In the genomic region with DNA sequence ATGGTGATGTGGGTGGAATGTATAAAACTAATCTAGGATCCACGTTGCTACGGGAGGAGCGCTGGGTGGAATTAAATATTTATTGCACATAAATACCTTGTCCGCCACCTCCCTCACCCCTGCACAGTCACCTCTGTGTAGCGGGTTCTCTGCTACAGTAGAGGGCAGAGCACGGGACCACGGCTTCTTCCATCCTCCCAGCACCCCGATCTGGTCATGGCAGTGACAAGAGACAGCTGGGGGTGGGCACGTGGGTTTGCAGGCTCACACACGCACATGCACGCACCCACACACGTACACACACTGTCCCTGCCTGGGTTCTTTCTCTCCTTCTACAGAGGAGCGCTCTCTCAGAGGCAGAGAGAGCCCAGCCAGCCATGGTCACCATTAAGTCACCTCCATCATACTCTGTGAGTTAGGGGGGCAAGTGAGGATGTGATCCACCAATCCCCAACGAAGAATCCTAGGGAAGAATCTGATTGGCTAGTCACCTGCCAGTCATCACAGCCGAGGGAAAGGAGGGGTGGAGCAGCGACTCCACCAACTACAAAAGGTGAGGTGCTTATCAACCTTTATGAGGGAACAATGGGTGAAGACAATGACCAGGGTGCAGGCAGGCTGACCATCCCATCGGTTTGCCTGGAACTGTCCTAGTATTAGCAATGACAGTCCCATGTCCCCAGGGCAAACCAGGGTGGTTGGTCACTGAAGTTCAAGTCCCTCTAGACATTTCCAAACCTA, we compare ENCODE assay signal across 17 cellular contexts. TPM values are rescaled to one million over a fixed set of nuclear protein-coding genes. Genes with fewer than 3 reads are reported as not detected.
DNase-seq lines count a peak whose midpoint lies in the region; ATAC-seq, FAIRE-seq and TF ChIP-seq lines count a peak whose summit lies in the region.
"Had no signal": no experiment of that assay in that cellular context is flagged by ENCODE, and none has a peak within 500 bp of the region (broad histone marks: within the 10 kb centered on the region; RNA-seq: fewer than 3 reads in every experiment).

No MANE protein-coding gene starts in this region.

- no peak overlapping the region; the same call in 1 of the 2 replicates for H3K4me3 ChIP-seq in GM12864 (ENCODE audit: low read depth, low read length)
- H3K4me3 ChIP-seq in kidney (ENCODE audit: low read length in 2 of 2): no peak overlapping the region

- intact Hi-C loops in kidney (cut with DNase I): no loop called here

- H3K27ac ChIP-seq in kidney (ENCODE audit: low read depth in 2 of 2, low read length in 2 of 2): no peak overlapping the region

- H3K9me3 Mint-ChIP-seq in T-helper 2 cell treated with Interferon-gamma antibody and Interleukin-4, amounts not matched to agents 5 μg/mL and 100 μg/mL, for 36 hours: no peaks in the 10 kb centered on the region
- H3K9me3 Mint-ChIP-seq in progenitor cell of endocrine pancreas (ENCODE audit: low read depth): no peaks in the 10 kb centered on the region
- H3K9me3 Mint-ChIP-seq: activated naive CD4-positive, alpha-beta T cell treated with anti-CD3 and anti-CD28 coated beads, Interleukin-2, amount 50 U/mL, for 72 hours; stimulated activated naive CD8-positive, alpha-beta T cell treated with anti-CD3 and anti-CD28 coated beads, Interleukin-15, amount 100 ng/mL, for 72 hours; WTC11 had no signal

- peak; percentile 75 for DNase-seq in GM12864 (ENCODE audit: low read depth)
- DNase-seq in GM19239 (ENCODE audit: insufficient read length, low spot score): peak; percentile 46
- peak; percentile 55 for DNase-seq in kidney
- no peak for DNase-seq in T-helper 2 cell treated with Interferon-gamma antibody and Interleukin-4, amounts not matched to agents 5 μg/mL and 100 μg/mL, for 36 hours (ENCODE audit: low spot score)
- DNase-seq in stimulated activated CD8-positive, alpha-beta memory T cell treated with anti-CD3 and anti-CD28 coated beads, Interleukin-4, amount 100 ng/mL, for 48 hours: no peak
- no peak for DNase-seq in NCI-H2081 treated with DMSO at 0.1 percent for 48 hours (lab: John Stamatoyannopoulos, UW)
- no peak for DNase-seq in progenitor cell of endocrine pancreas (ENCODE audit: low spot score, unreplicated experiment)
- DNase-seq: NCI-H2081; SK-N-SH; stimulated activated naive CD8-positive, alpha-beta T cell treated with anti-CD3 and anti-CD28 coated beads, Interleukin-15, amount 100 ng/mL, for 72 hours had no signal

- no peaks in the 10 kb centered on the region for H3K36me3 Mint-ChIP-seq in T-helper 2 cell treated with Interferon-gamma antibody and Interleukin-4, amounts not matched to agents 5 μg/mL and 100 μg/mL, for 36 hours (ENCODE audit: low read depth)
- no peaks in the 10 kb centered on the region for H3K36me3 Mint-ChIP-seq in progenitor cell of endocrine pancreas (ENCODE audit: insufficient read depth)
- H3K36me3 Mint-ChIP-seq: activated naive CD4-positive, alpha-beta T cell treated with anti-CD3 and anti-CD28 coated beads, Interleukin-2, amount 50 U/mL, for 72 hours; WTC11 had no signal

- FAIRE-seq in GM19239 (lab: Jason Lieb, UNC): no peak
- FAIRE-seq in kidney (lab: Jason Lieb, UNC): no peak
- FAIRE-seq: endothelial cell of umbilical vein had no signal

- H3K27ac Mint-ChIP-seq in T-helper 2 cell treated with Interferon-gamma antibody and Interleukin-4, amounts not matched to agents 5 μg/mL and 100 μg/mL, for 36 hours: no peak overlapping the region
- no peak overlapping the region for H3K27ac Mint-ChIP-seq in progenitor cell of endocrine pancreas
- H3K27ac Mint-ChIP-seq: activated naive CD4-positive, alpha-beta T cell treated with anti-CD3 and anti-CD28 coated beads, Interleukin-2, amount 50 U/mL, for 72 hours; stimulated activated naive CD8-positive, alpha-beta T cell treated with anti-CD3 and anti-CD28 coated beads, Interleukin-15, amount 100 ng/mL, for 72 hours; WTC11 had no signal

- no peak overlapping the region for H3K9ac ChIP-seq in kidney (ENCODE audit: low read length in 2 of 2)
- H3K9ac ChIP-seq: SK-N-SH had no signal

- H3K36me3 ChIP-seq in kidney (ENCODE audit: control insufficient read depth in 1 of 2, insufficient read depth in 2 of 2, low read length in 2 of 2): no peaks in the 10 kb centered on the region

- TF ChIP-seq CTCF in GM12864 (IDR thresholded peaks at IDR 0.05; ENCODE audit: low read depth, low read length, missing control alignments) (no peak), kidney (IDR thresholded peaks at IDR 0.05; ENCODE audit: borderline replicate concordance, extremely low read depth, insufficient read depth) (no peak), progenitor cell of endocrine pancreas (IDR thresholded peaks at IDR 0.05; ENCODE audit: unreplicated experiment) (no peak)

- H3K4me3 Mint-ChIP-seq in T-helper 2 cell treated with Interferon-gamma antibody and Interleukin-4, amounts not matched to agents 5 μg/mL and 100 μg/mL, for 36 hours: no peak overlapping the region
- H3K4me3 Mint-ChIP-seq in progenitor cell of endocrine pancreas (ENCODE audit: low read depth): no peak overlapping the region
- H3K4me3 Mint-ChIP-seq: stimulated activated naive CD8-positive, alpha-beta T cell treated with anti-CD3 and anti-CD28 coated beads, Interleukin-15, amount 100 ng/mL, for 72 hours; WTC11 had no signal

- no peaks in the 10 kb centered on the region for H3K27me3 Mint-ChIP-seq in T-helper 2 cell treated with Interferon-gamma antibody and Interleukin-4, amounts not matched to agents 5 μg/mL and 100 μg/mL, for 36 hours (ENCODE audit: low read depth)
- H3K27me3 Mint-ChIP-seq in progenitor cell of endocrine pancreas: peaks cover 14% of the 10 kb centered on the region

- H3K4me1 ChIP-seq in kidney (ENCODE audit: control insufficient read depth in 1 of 2, insufficient read depth in 1 of 2, low read depth in 1 of 2, low read length in 2 of 2): no peaks in the 10 kb centered on the region

- H3K4me1 Mint-ChIP-seq in T-helper 2 cell treated with Interferon-gamma antibody and Interleukin-4, amounts not matched to agents 5 μg/mL and 100 μg/mL, for 36 hours (ENCODE audit: low read depth): no peaks in the 10 kb centered on the region
- H3K4me1 Mint-ChIP-seq in progenitor cell of endocrine pancreas (ENCODE audit: low read depth): peaks cover 4% of the 10 kb centered on the region
- H3K4me1 Mint-ChIP-seq: stimulated activated naive CD8-positive, alpha-beta T cell treated with anti-CD3 and anti-CD28 coated beads, Interleukin-15, amount 100 ng/mL, for 72 hours had no signal

- peak; percentile 28 for ATAC-seq in HG03432 (IDR thresholded peaks at IDR 0.05; ENCODE audit: unreplicated experiment)
- ATAC-seq: activated naive CD4-positive, alpha-beta T cell treated with anti-CD3 and anti-CD28 coated beads, Interleukin-2, amount 50 U/mL, for 72 hours; left colon; stimulated activated naive CD8-positive, alpha-beta T cell treated with anti-CD3 and anti-CD28 coated beads, Interleukin-15, amount 100 ng/mL, for 72 hours; WTC11 had no signal

- H3K9me3 ChIP-seq in kidney (ENCODE audit: control insufficient read depth in 1 of 2, low read length in 2 of 2): no peaks in the 10 kb centered on the region
- H3K9me3 ChIP-seq: SK-N-SH had no signal

RNA-seq across cellular contexts. Expression of a gene that starts 18.5 kb away (rescaled TPM):
- total RNA-seq in kidney: 13.0 TPM
- 3.2 TPM for polyA plus RNA-seq in kidney (ENCODE audit: insufficient read depth, low read depth, low replicate concordance)
- total RNA-seq in progenitor cell of endocrine pancreas: not detected in 2 replicates
- total RNA-seq: activated naive CD4-positive, alpha-beta T cell treated with anti-CD3 and anti-CD28 coated beads, Interleukin-2, amount 50 U/mL, for 72 hours; endothelial cell of umbilical vein; M059J; WTC11 had no signal
- polyA plus RNA-seq: endothelial cell of umbilical vein, neural cell, SK-N-SH had no signal

RNA-seq across cellular contexts. Expression of a gene that starts 55.6 kb away (rescaled TPM):
- total RNA-seq in kidney (3.6 TPM), progenitor cell of endocrine pancreas (not detected in 2 replicates)
- 2.8 TPM for polyA plus RNA-seq in kidney (ENCODE audit: insufficient read depth, low read depth, low replicate concordance)
- total RNA-seq: activated naive CD4-positive, alpha-beta T cell treated with anti-CD3 and anti-CD28 coated beads, Interleukin-2, amount 50 U/mL, for 72 hours; endothelial cell of umbilical vein; left colon; M059J; WTC11 had no signal
- polyA plus RNA-seq: endothelial cell of umbilical vein, neural cell, SK-N-SH had no signal

Comparison
In these comparisons a context has a peak if more than half of its experiments do, and no peak if none do; other contexts are left out.
1. DNase-seq: peak in GM12864 (single experiment), GM19239 (single experiment) and kidney (single experiment); none in T-helper 2 cell treated with Interferon-gamma antibody and Interleukin-4, amounts not matched to agents 5 μg/mL and 100 μg/mL, for 36 hours (single experiment), stimulated activated CD8-positive, alpha-beta memory T cell treated with anti-CD3 and anti-CD28 coated beads, Interleukin-4, amount 100 ng/mL, for 48 hours (single experiment), NCI-H2081 treated with DMSO at 0.1 percent for 48 hours (single experiment) and progenitor cell of endocrine pancreas (single experiment).
2. RNA of a gene that starts 18.5 kb away (total RNA-seq): 13.0 TPM in kidney (single experiment); not detected in progenitor cell of endocrine pancreas; every median in the first group is over 10 times any median in the second.